ENCODE assay signal across 38 cellular contexts in genomic region chr7:106052681-106053080, GRCh38.
"Had no signal": no experiment of that assay in that cellular context is flagged by ENCODE, and none has a peak within 500 bp of the region (broad histone marks: within the 10 kb centered on the region; RNA-seq: fewer than 3 reads in every experiment).

No MANE protein-coding gene starts in this region.

- H3K36me3 ChIP-seq: ascending aorta, cardiac muscle cell, WERI-Rb-1 had no signal

- H3K27ac Mint-ChIP-seq: activated CD4-positive, alpha-beta memory T cell treated with anti-CD3 and anti-CD28 coated beads, Interleukin-2, amount 10 ng/mL, durations not matched to agents 7 days and 5 days; activated CD4-positive, alpha-beta T cell treated with anti-CD3 and anti-CD28 coated beads for 36 hours; activated CD4-positive, alpha-beta T cell treated with anti-CD3 and anti-CD28 coated beads, Interleukin-2, amount 10 ng/mL, durations not matched to agents 7 days and 5 days; activated CD8-positive, alpha-beta memory T cell treated with anti-CD3 and anti-CD28 coated beads, Interleukin-2, amount 10 ng/mL, durations not matched to agents 7 days and 5 days; activated CD8-positive, alpha-beta T cell treated with anti-CD3 and anti-CD28 coated beads, Interleukin-2, amount 10 ng/mL, durations not matched to agents 7 days and 5 days; activated naive CD4-positive, alpha-beta T cell treated with anti-CD3 and anti-CD28 coated beads, Interleukin-2, amount 10 ng/mL, durations not matched to agents 7 days and 5 days; activated naive CD4-positive, alpha-beta T cell treated with anti-CD3 and anti-CD28 coated beads, Interleukin-2, amount 50 U/mL, for 24 hours; activated naive CD8-positive, alpha-beta T cell; activated naive CD8-positive, alpha-beta T cell treated with anti-CD3 and anti-CD28 coated beads, Interleukin-2, amount 10 ng/mL, durations not matched to agents 7 days and 5 days; activated naive CD8-positive, alpha-beta T cell treated with anti-CD3 and anti-CD28 coated beads, Interleukin-2, amount 50 U/mL, for 24 hours; activated T-cell treated with anti-CD3 and anti-CD28 coated beads, Interleukin-2, amount 50 U/mL, for 24 hours; activated T-helper 2 cell treated with anti-CD3 and anti-CD28 coated beads, Interferon-gamma antibody, Interleukin-2, Interleukin-4, amounts not matched to agents 10 μg/mL and 5 μg/mL and 100 μg/mL, durations not matched to agents 14 hours and 24 hours and 36 hours; T-helper 1 cell treated with Interleukin-12 subunit alpha and Interleukin-12 subunit beta and Interleukin-4 antibody, amounts not matched to agents 30 μg/mL and 1 μg/mL, for 36 hours; T-helper 2 cell treated with Interferon-gamma antibody and Interleukin-4, amounts not matched to agents 5 μg/mL and 100 μg/mL, for 36 hours; WTC11 had no signal

- H3K36me3 Mint-ChIP-seq: activated CD8-positive, alpha-beta memory T cell treated with anti-CD3 and anti-CD28 coated beads, Interleukin-2, amount 10 ng/mL, durations not matched to agents 7 days and 5 days; activated naive CD4-positive, alpha-beta T cell treated with anti-CD3 and anti-CD28 coated beads, Interleukin-2, amount 10 ng/mL, durations not matched to agents 7 days and 5 days; activated naive CD4-positive, alpha-beta T cell treated with anti-CD3 and anti-CD28 coated beads, Interleukin-2, amount 50 U/mL, for 24 hours; activated naive CD8-positive, alpha-beta T cell; activated naive CD8-positive, alpha-beta T cell treated with anti-CD3 and anti-CD28 coated beads, Interleukin-2, amount 10 ng/mL, durations not matched to agents 7 days and 5 days; brain had no signal

- H3K27me3 Mint-ChIP-seq: activated CD4-positive, alpha-beta T cell treated with anti-CD3 and anti-CD28 coated beads for 36 hours; activated naive CD4-positive, alpha-beta T cell treated with anti-CD3 and anti-CD28 coated beads, Interleukin-2, amount 50 U/mL, for 24 hours; activated naive CD8-positive, alpha-beta T cell; activated naive CD8-positive, alpha-beta T cell treated with anti-CD3 and anti-CD28 coated beads, Interleukin-2, amount 50 U/mL, for 24 hours; activated T-cell treated with anti-CD3 and anti-CD28 coated beads, Interleukin-2, amount 50 U/mL, for 24 hours; central memory CD8-positive, alpha-beta T cell had no signal

- DNase-seq: activated CD4-positive, alpha-beta memory T cell treated with anti-CD3 and anti-CD28 coated beads, Interleukin-2, amount 10 ng/mL, durations not matched to agents 7 days and 5 days; activated CD4-positive, alpha-beta T cell treated with anti-CD3 and anti-CD28 coated beads for 1 hour; activated CD4-positive, alpha-beta T cell treated with anti-CD3 and anti-CD28 coated beads for 36 hours; activated CD4-positive, alpha-beta T cell treated with anti-CD3 and anti-CD28 coated beads for 48 hours; activated CD4-positive, alpha-beta T cell treated with anti-CD3 and anti-CD28 coated beads, Interleukin-2, amount 10 ng/mL, durations not matched to agents 7 days and 5 days; activated CD4-positive, alpha-beta T cell treated with anti-CD3 and anti-CD28 coated beads, Interleukin-2, amount 50 U/mL, for 48 hours; activated CD4-positive, CD25-positive, alpha-beta regulatory T cell; activated CD8-positive, alpha-beta memory T cell treated with anti-CD3 and anti-CD28 coated beads for 24 hours; activated CD8-positive, alpha-beta memory T cell treated with anti-CD3 and anti-CD28 coated beads, Interleukin-2, amount 10 ng/mL, durations not matched to agents 7 days and 5 days; activated CD8-positive, alpha-beta memory T cell treated with anti-CD3 and anti-CD28 coated beads, Interleukin-2, amount 50 U/mL, for 48 hours; activated CD8-positive, alpha-beta T cell treated with anti-CD3 and anti-CD28 coated beads, Interleukin-2, amount 10 ng/mL, durations not matched to agents 7 days and 5 days; activated effector memory CD4-positive, alpha-beta T cell treated with Interleukin-2 at 50 U/mL for 16 hours; activated gamma-delta T cell; activated naive CD4-positive, alpha-beta T cell treated with Interleukin-2 at 50 U/mL for 16 hours; activated naive CD8-positive, alpha-beta T cell treated with anti-CD3 and anti-CD28 coated beads, Interleukin-2, amount 10 ng/mL, durations not matched to agents 7 days and 5 days; activated naive CD8-positive, alpha-beta T cell treated with anti-CD3 and anti-CD28 coated beads, Interleukin-2, amount 50 U/mL, for 24 hours; activated T-cell treated with anti-CD3 and anti-CD28 coated beads, Interleukin-2, amount 50 U/mL, for 24 hours; activated T-cell treated with anti-CD3 and anti-CD28 coated beads, Interleukin-2, amount 50 U/mL, for 48 hours; amygdala; anterior cingulate cortex; caudate nucleus; cerebellar nuclear complex; T-helper 1 cell; T-helper 2 cell; T-helper 9 cell; WERI-Rb-1 had no signal

- H3K9me3 Mint-ChIP-seq: activated CD4-positive, alpha-beta memory T cell treated with anti-CD3 and anti-CD28 coated beads, Interleukin-2, amount 10 ng/mL, durations not matched to agents 7 days and 5 days; activated CD4-positive, alpha-beta T cell treated with anti-CD3 and anti-CD28 coated beads, Interleukin-2, amount 10 ng/mL, durations not matched to agents 7 days and 5 days; activated naive CD4-positive, alpha-beta T cell treated with anti-CD3 and anti-CD28 coated beads, Interleukin-2, amount 10 ng/mL, durations not matched to agents 7 days and 5 days; activated naive CD4-positive, alpha-beta T cell treated with anti-CD3 and anti-CD28 coated beads, Interleukin-2, amount 50 U/mL, for 24 hours; activated naive CD8-positive, alpha-beta T cell treated with anti-CD3 and anti-CD28 coated beads, Interleukin-2, amount 10 ng/mL, durations not matched to agents 7 days and 5 days; activated naive CD8-positive, alpha-beta T cell treated with anti-CD3 and anti-CD28 coated beads, Interleukin-2, amount 50 U/mL, for 24 hours; activated T-cell treated with anti-CD3 and anti-CD28 coated beads, Interleukin-2, amount 50 U/mL, for 24 hours; activated T-helper 2 cell treated with anti-CD3 and anti-CD28 coated beads, Interferon-gamma antibody, Interleukin-2, Interleukin-4, amounts not matched to agents 10 μg/mL and 5 μg/mL and 100 μg/mL, durations not matched to agents 14 hours and 24 hours and 36 hours; central memory CD8-positive, alpha-beta T cell; T-helper 1 cell treated with Interleukin-12 subunit alpha and Interleukin-12 subunit beta and Interleukin-4 antibody, amounts not matched to agents 30 μg/mL and 1 μg/mL, for 36 hours; T-helper 2 cell treated with Interferon-gamma antibody and Interleukin-4, amounts not matched to agents 5 μg/mL and 100 μg/mL, for 36 hours had no signal

- H3K4me3 ChIP-seq: ascending aorta, cardiac muscle cell had no signal

- ATAC-seq: activated CD4-positive, alpha-beta T cell treated with anti-CD3 and anti-CD28 coated beads for 36 hours; activated CD4-positive, CD25-positive, alpha-beta regulatory T cell treated with anti-CD3 and anti-CD28 coated beads, Interleukin-2, amount 50 U/mL, for 24 hours; activated CD8-positive, alpha-beta memory T cell treated with anti-CD3 and anti-CD28 coated beads, Interleukin-2, amount 10 ng/mL, durations not matched to agents 7 days and 5 days; activated CD8-positive, alpha-beta T cell treated with anti-CD3 and anti-CD28 coated beads, Interleukin-2, amount 10 ng/mL, durations not matched to agents 7 days and 5 days; activated naive CD8-positive, alpha-beta T cell treated with anti-CD3 and anti-CD28 coated beads, Interleukin-2, amount 50 U/mL, for 24 hours; WTC11 had no signal

- H3K27ac ChIP-seq: ascending aorta, cardiac muscle cell, WERI-Rb-1 had no signal

- H3K9me3 ChIP-seq: ascending aorta had no signal

- H3K4me3 Mint-ChIP-seq: activated CD4-positive, alpha-beta memory T cell treated with anti-CD3 and anti-CD28 coated beads, Interleukin-2, amount 10 ng/mL, durations not matched to agents 7 days and 5 days; activated CD4-positive, alpha-beta T cell treated with anti-CD3 and anti-CD28 coated beads for 36 hours; activated CD4-positive, alpha-beta T cell treated with anti-CD3 and anti-CD28 coated beads, Interleukin-2, amount 10 ng/mL, durations not matched to agents 7 days and 5 days; activated CD8-positive, alpha-beta memory T cell treated with anti-CD3 and anti-CD28 coated beads, Interleukin-2, amount 10 ng/mL, durations not matched to agents 7 days and 5 days; activated CD8-positive, alpha-beta T cell treated with anti-CD3 and anti-CD28 coated beads, Interleukin-2, amount 10 ng/mL, durations not matched to agents 7 days and 5 days; activated naive CD4-positive, alpha-beta T cell treated with anti-CD3 and anti-CD28 coated beads, Interleukin-2, amount 10 ng/mL, durations not matched to agents 7 days and 5 days; activated naive CD4-positive, alpha-beta T cell treated with anti-CD3 and anti-CD28 coated beads, Interleukin-2, amount 50 U/mL, for 24 hours; activated naive CD8-positive, alpha-beta T cell; activated naive CD8-positive, alpha-beta T cell treated with anti-CD3 and anti-CD28 coated beads, Interleukin-2, amount 10 ng/mL, durations not matched to agents 7 days and 5 days; activated naive CD8-positive, alpha-beta T cell treated with anti-CD3 and anti-CD28 coated beads, Interleukin-2, amount 50 U/mL, for 24 hours; activated T-cell treated with anti-CD3 and anti-CD28 coated beads, Interleukin-2, amount 50 U/mL, for 24 hours; brain; central memory CD8-positive, alpha-beta T cell; T-helper 1 cell treated with Interleukin-12 subunit alpha and Interleukin-12 subunit beta and Interleukin-4 antibody, amounts not matched to agents 30 μg/mL and 1 μg/mL, for 36 hours; T-helper 2 cell treated with Interferon-gamma antibody and Interleukin-4, amounts not matched to agents 5 μg/mL and 100 μg/mL, for 36 hours; WTC11 had no signal

- H3K27me3 ChIP-seq: ascending aorta, cardiac muscle cell had no signal
